In genomic region chr12:93896962-93897361, GRCh38 we compare ENCODE assay signal across 1 cellular context.
TF ChIP-seq lines count a peak whose summit lies in the region.

No MANE protein-coding gene starts in this region.

TF ChIP-seq in IMR-90, 13 proteins besides CTCF, POLR2A, EP300 and RAD21:
- TF ChIP-seq CHD1 (IDR thresholded peaks at IDR 0.05; ENCODE audit: low read depth, low read length) (no peak), RCOR1 (IDR thresholded peaks at IDR 0.05; ENCODE audit: insufficient replicate concordance, low read length) (no peak), CEBPB (IDR thresholded peaks at IDR 0.05; ENCODE audit: low read depth, low read length) (no peak), SMC3 (IDR thresholded peaks at IDR 0.05; ENCODE audit: low read depth, low read length) (no peak), MAZ (IDR thresholded peaks at IDR 0.05; ENCODE audit: borderline replicate concordance, low read depth, low read length) (no peak), NFE2L2 (IDR thresholded peaks at IDR 0.05; ENCODE audit: low read depth, low read length) (no peak), FOS (IDR thresholded peaks at IDR 0.05; ENCODE audit: low read depth, low read length) (no peak), MAFK (IDR thresholded peaks at IDR 0.05; ENCODE audit: low read depth, low read length) (no peak)
- TF ChIP-seq, protein P1, sequence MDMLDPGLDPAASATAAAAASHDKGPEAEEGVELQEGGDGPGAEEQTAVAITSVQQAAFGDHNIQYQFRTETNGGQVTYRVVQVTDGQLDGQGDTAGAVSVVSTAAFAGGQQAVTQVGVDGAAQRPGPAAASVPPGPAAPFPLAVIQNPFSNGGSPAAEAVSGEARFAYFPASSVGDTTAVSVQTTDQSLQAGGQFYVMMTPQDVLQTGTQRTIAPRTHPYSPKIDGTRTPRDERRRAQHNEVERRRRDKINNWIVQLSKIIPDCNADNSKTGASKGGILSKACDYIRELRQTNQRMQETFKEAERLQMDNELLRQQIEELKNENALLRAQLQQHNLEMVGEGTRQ (IDR thresholded peaks at IDR 0.05; ENCODE audit: low read depth, low read length) = no peak
- TF ChIP-seq, protein P2, sequence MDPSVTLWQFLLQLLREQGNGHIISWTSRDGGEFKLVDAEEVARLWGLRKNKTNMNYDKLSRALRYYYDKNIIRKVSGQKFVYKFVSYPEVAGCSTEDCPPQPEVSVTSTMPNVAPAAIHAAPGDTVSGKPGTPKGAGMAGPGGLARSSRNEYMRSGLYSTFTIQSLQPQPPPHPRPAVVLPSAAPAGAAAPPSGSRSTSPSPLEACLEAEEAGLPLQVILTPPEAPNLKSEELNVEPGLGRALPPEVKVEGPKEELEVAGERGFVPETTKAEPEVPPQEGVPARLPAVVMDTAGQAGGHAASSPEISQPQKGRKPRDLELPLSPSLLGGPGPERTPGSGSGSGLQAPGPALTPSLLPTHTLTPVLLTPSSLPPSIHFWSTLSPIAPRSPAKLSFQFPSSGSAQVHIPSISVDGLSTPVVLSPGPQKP (IDR thresholded peaks at IDR 0.05; ENCODE audit: borderline replicate concordance, low read depth, low read length) = no peak
